In the genomic region with DNA sequence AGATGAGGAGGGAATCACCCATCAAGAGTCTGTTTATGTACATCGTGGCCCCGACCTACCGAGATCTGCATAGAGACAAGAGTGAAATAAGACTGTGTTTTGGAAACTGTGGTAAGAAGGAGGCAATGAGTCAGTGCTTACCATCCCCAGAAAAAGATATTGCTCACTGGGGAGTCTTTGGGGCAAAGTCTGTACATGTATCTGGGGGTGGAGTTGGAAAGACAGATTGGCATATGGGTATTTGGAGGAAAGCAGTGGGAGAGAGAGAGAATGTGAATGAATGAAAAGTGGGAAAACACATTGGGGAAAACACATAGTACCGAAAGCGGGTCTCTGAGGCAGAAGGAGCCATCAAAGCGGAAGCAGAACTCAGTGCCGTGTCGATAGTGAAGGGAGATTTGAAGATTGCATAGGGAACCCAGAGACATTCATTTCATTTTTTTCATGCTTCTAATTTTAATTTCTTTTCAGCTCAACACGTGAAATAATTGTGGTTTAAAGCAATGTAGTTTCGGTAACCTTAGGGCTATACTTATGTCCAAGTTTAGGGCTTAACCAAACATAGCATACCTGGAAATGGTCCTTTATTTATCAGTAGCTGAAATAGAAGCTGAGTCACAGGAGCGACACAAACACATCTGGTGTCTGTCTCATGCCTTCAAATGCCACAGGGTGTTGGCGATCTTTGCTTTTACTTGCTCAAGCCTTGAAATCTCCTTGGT, we compare ENCODE assay signal across 8 cellular contexts.
DNase-seq lines count a peak whose midpoint lies in the region; ATAC-seq and TF ChIP-seq lines count a peak whose summit lies in the region.

No MANE protein-coding gene starts in this region.

- DNase-seq in CD1c-positive myeloid dendritic cell (ENCODE audit: extremely low spot score) (peak; percentile 68), GM20000 (ENCODE audit: low spot score) (peak; percentile 57), fibroblast of gingiva (ENCODE audit: low read depth) (peak; percentile 34), NCI-H1417 (lab: John Stamatoyannopoulos, UW) (no peak), putamen (ENCODE audit: low spot score) (no peak)
- peak; percentile 91 for DNase-seq in activated CD4-positive, alpha-beta T cell treated with anti-CD3 and anti-CD28 coated beads, Interleukin-2, amount 10 ng/mL, durations not matched to agents 24 days and 14 days
- DNase-seq in stimulated activated CD8-positive, alpha-beta memory T cell treated with anti-CD3 and anti-CD28 coated beads, Interleukin-15, amount 100 ng/mL, for 48 hours (ENCODE audit: low read depth in 2 of 2), result peak; percentile 32 to 37

- H3K36me3 Mint-ChIP-seq in activated CD4-positive, alpha-beta T cell treated with anti-CD3 and anti-CD28 coated beads, Interleukin-2, amount 10 ng/mL, durations not matched to agents 24 days and 14 days (ENCODE audit: low read depth), result peaks cover 5% of the 10 kb centered on the region

- H3K4me3 Mint-ChIP-seq in activated CD4-positive, alpha-beta T cell treated with anti-CD3 and anti-CD28 coated beads, Interleukin-2, amount 10 ng/mL, durations not matched to agents 24 days and 14 days, result peak overlapping the region; percentile 77

- ATAC-seq in HG03571 (IDR thresholded peaks at IDR 0.05; ENCODE audit: unreplicated experiment), result peak; percentile 55

- peaks cover 9% of the 10 kb centered on the region for H3K27me3 Mint-ChIP-seq in activated CD4-positive, alpha-beta T cell treated with anti-CD3 and anti-CD28 coated beads, Interleukin-2, amount 10 ng/mL, durations not matched to agents 24 days and 14 days

- peaks cover 16% of the 10 kb centered on the region for H3K9me3 Mint-ChIP-seq in activated CD4-positive, alpha-beta T cell treated with anti-CD3 and anti-CD28 coated beads, Interleukin-2, amount 10 ng/mL, durations not matched to agents 24 days and 14 days

- peak overlapping the region; percentile 94 for H3K27ac Mint-ChIP-seq in activated CD4-positive, alpha-beta T cell treated with anti-CD3 and anti-CD28 coated beads, Interleukin-2, amount 10 ng/mL, durations not matched to agents 24 days and 14 days

- intact Hi-C loops in activated CD4-positive, alpha-beta T cell treated with anti-CD3 and anti-CD28 coated beads, Interleukin-2, amount 10 ng/mL, durations not matched to agents 24 days and 14 days (cut with micrococcal nuclease), result loop anchor here (1.0 to 2.0 kb wide), 12 partner anchors 10 to 137 kb away; partner anchors contain the start of genes APIP and PDHX

- no peak for TF ChIP-seq CTCF in GM20000 (IDR thresholded peaks at IDR 0.05; ENCODE audit: extremely low read depth, missing control alignments)

- H3K4me1 Mint-ChIP-seq in activated CD4-positive, alpha-beta T cell treated with anti-CD3 and anti-CD28 coated beads, Interleukin-2, amount 10 ng/mL, durations not matched to agents 24 days and 14 days, result peaks cover 52% of the 10 kb centered on the region

Comparison
In these comparisons a context has a peak if more than half of its experiments do, and no peak if none do; other contexts are left out.
1. DNase-seq: peak in CD1c-positive myeloid dendritic cell (single experiment), GM20000 (single experiment), activated CD4-positive, alpha-beta T cell treated with anti-CD3 and anti-CD28 coated beads, Interleukin-2, amount 10 ng/mL, durations not matched to agents 24 days and 14 days (single experiment), fibroblast of gingiva (single experiment) and stimulated activated CD8-positive, alpha-beta memory T cell treated with anti-CD3 and anti-CD28 coated beads, Interleukin-15, amount 100 ng/mL, for 48 hours (2 of 2); none in NCI-H1417 (0 of 3) and putamen (single experiment).